In genomic region chr6:13614126-13614925, GRCh38 we compare ENCODE assay signal across 8 cellular contexts. TPM values are rescaled to one million over a fixed set of nuclear protein-coding genes. Genes with fewer than 3 reads are reported as not detected.
DNase-seq lines count a peak whose midpoint lies in the region; ATAC-seq and TF ChIP-seq lines count a peak whose summit lies in the region.

No MANE protein-coding gene starts in this region.

- no peak for TF ChIP-seq CTCF in Panc1 (IDR thresholded peaks at IDR 0.05)

- H3K27ac ChIP-seq in Panc1 (ENCODE audit: low read length) (peak overlapping the region; percentile 84), caudate nucleus (ENCODE audit: low read depth, low read length) (peak overlapping the region; percentile 83)

- DNase-seq in COLO829 (ENCODE audit: low spot score) (peak; percentile 28), Panc1 (ENCODE audit: low read depth, low spot score) (no peak), caudate nucleus (lab: John Stamatoyannopoulos, UW) (peak in 20 of 61 donors; percentile 33 to 77 (median 65)), kidney glomerular epithelial cell (lab: John Stamatoyannopoulos, UW) (peak; percentile 37), midbrain (lab: John Stamatoyannopoulos, UW) (no peak)
- peak; percentile 8 to 13 for DNase-seq in stimulated activated CD8-positive, alpha-beta memory T cell treated with anti-CD3 and anti-CD28 coated beads, Interleukin-2, amount 100 ng/mL, for 48 hours (ENCODE audit: low read depth in 2 of 2)

- CTCF ChIA-PET in Panc1 (lab: Charles Lee), result no interaction called here

- BruUV-seq in Panc1 (replicated peaks; lab: Mats Ljungman, UMichigan), result no TSS peak

- no peaks in the 10 kb centered on the region for H3K27me3 ChIP-seq in Panc1 (ENCODE audit: control insufficient read depth, insufficient read depth, low read length)

- peaks cover 9% of the 10 kb centered on the region for H3K36me3 ChIP-seq in Panc1 (ENCODE audit: control insufficient read depth, insufficient read depth, low read length)

- in situ Hi-C loops in Panc1 (cut with HindIII; ENCODE audit: low pct_unique_long_range_greater_than_20kb, low sequenced_read_pairs), result no loop called here

- intact Hi-C loops in Panc1 (cut with micrococcal nuclease; ENCODE audit: unreplicated experiment), result no loop called here

- peak; percentile 18 for ATAC-seq in GM19395 (IDR thresholded peaks at IDR 0.05; ENCODE audit: unreplicated experiment)
- ATAC-seq in HG03442 (IDR thresholded peaks at IDR 0.05; ENCODE audit: unreplicated experiment), result peak; percentile 17
- ATAC-seq in Panc1, result peak; percentile 75

- no peaks in the 10 kb centered on the region for H3K9me3 ChIP-seq in Panc1 (ENCODE audit: control insufficient read depth, insufficient read depth, low read depth, low read length)

- peaks cover 17% of the 10 kb centered on the region for H3K4me1 ChIP-seq in Panc1 (ENCODE audit: control insufficient read depth, insufficient read depth, low read length)

- POLR2A ChIA-PET in Panc1 (lab: Charles Lee), result interaction anchor here (0.6 to 0.9 kb wide), 4 partner anchors 32 to 333 kb away, joined by 3 to 9 read pairs (median 3); no protein-coding TSS in a partner anchor

- peak overlapping the region; percentile 72 to 100 for H3K4me3 ChIP-seq in Panc1 (ENCODE audit: low read depth in 2 of 2, low read length in 2 of 2)

RNA-seq across cellular contexts. Expression of gene NOL7, which starts 0.8 kb away (rescaled TPM):
- 74.4 TPM for total RNA-seq in Panc1 (2021; ENCODE audit: unreplicated experiment)
- polyA plus RNA-seq in Panc1 (2012; ENCODE audit: insufficient read length), result 67.9 TPM

RNA-seq across cellular contexts. Expression of gene SIRT5, which starts 39.9 kb away (rescaled TPM):
- 11.0 TPM for total RNA-seq in Panc1 (2021; ENCODE audit: unreplicated experiment)
- polyA plus RNA-seq in Panc1 (2012; ENCODE audit: insufficient read length), result 6.9 TPM

Comparison
In these comparisons a context has a peak if more than half of its experiments do, and no peak if none do; other contexts are left out.
1. DNase-seq: peak in COLO829 (single experiment), kidney glomerular epithelial cell (single experiment) and stimulated activated CD8-positive, alpha-beta memory T cell treated with anti-CD3 and anti-CD28 coated beads, Interleukin-2, amount 100 ng/mL, for 48 hours (2 of 2); none in Panc1 (single experiment) and midbrain (single experiment).
2. ATAC-seq: peak in every context shown above with its lines; median percentile 75 in Panc1; 18 in GM19395; 17 in HG03442.